ENCODE assay signal across 21 cellular contexts in genomic region chr10:98378722-98379121, GRCh38. TPM values are rescaled to one million over a fixed set of nuclear protein-coding genes. Genes with fewer than 3 reads are reported as not detected.
DNase-seq lines count a peak whose midpoint lies in the region; ATAC-seq, FAIRE-seq and TF ChIP-seq lines count a peak whose summit lies in the region.
"Had no signal": no experiment of that assay in that cellular context is flagged by ENCODE, and none has a peak within 500 bp of the region (broad histone marks: within the 10 kb centered on the region; RNA-seq: fewer than 3 reads in every experiment).

No MANE protein-coding gene starts in this region.

- H4K20me1 ChIP-seq in astrocyte (ENCODE audit: insufficient read depth, low read length) (no peaks in the 10 kb centered on the region), HepG2 (ENCODE audit: insufficient read depth, low read length) (no peaks in the 10 kb centered on the region)

- BruUV-seq in HepG2 (replicated peaks; lab: Mats Ljungman, UMichigan), result no TSS peak

- H3K27ac ChIP-seq in astrocyte (ENCODE audit: low read depth, low read length) (no peak overlapping the region), HepG2 (ENCODE audit: extremely low read length, insufficient read depth, low read length) (no peak overlapping the region)

- ATAC-seq in HG03439 (IDR thresholded peaks at IDR 0.05; ENCODE audit: unreplicated experiment), result no peak
- no peak for ATAC-seq in HepG2
- ATAC-seq: CD8-positive, alpha-beta T cell; GM23338; HCT116; Right ventricle myocardium inferior had no signal

- POLR2A ChIA-PET in HepG2 (lab: Yijun Ruan, JAX), result no interaction called here

- no peak for TF ChIP-seq RAD21 in HepG2 (CRISPR knock-in tag; IDR thresholded peaks at IDR 0.05)

- H3K9me3 ChIP-seq in astrocyte (ENCODE audit: insufficient read depth, low read depth, low read length), result peaks cover 3% of the 10 kb centered on the region
- H3K9me3 ChIP-seq in HepG2 (ENCODE audit: low read length), result peaks cover 7% of the 10 kb centered on the region; the same call in 1 of the 2 replicates

- no peak overlapping the region for H3K4me3 ChIP-seq in astrocyte (ENCODE audit: insufficient read depth, low read depth, low read length)
- no peak overlapping the region for H3K4me3 ChIP-seq in HepG2 (replicated peaks in 1 of 3; ENCODE audit: insufficient read depth in 1 of 3, low read depth in 2 of 3, low read length in 3 of 3)
- H3K4me3 ChIP-seq: GM23338 had no signal

- no peak overlapping the region for H3K9ac ChIP-seq in astrocyte (ENCODE audit: low read length)
- no peak overlapping the region for H3K9ac ChIP-seq in HepG2 (ENCODE audit: insufficient read depth, low read depth, low read length)

- H3K9me3 Mint-ChIP-seq in astrocyte (ENCODE audit: unreplicated experiment), result no peaks in the 10 kb centered on the region

- H3K36me3 Mint-ChIP-seq in astrocyte (ENCODE audit: low read depth, unreplicated experiment), result peaks cover 6% of the 10 kb centered on the region

- 79% methylated on average over 4 of the region's 4 CpGs for WGBS in HepG2 (ENCODE audit: low lambda C conversion rate)

- intact Hi-C loops in HepG2 (cut with micrococcal nuclease; ENCODE audit: unreplicated experiment), result no loop called here

- TF ChIP-seq CTCF in astrocyte (IDR thresholded peaks at IDR 0.05; ENCODE audit: insufficient read depth, low read depth, low read length), result no peak
- no peak for TF ChIP-seq CTCF in HepG2 (CRISPR knock-in tag; IDR thresholded peaks at IDR 0.05)

- H3K79me2 ChIP-seq in astrocyte (ENCODE audit: insufficient read depth, low read length), result no peaks in the 10 kb centered on the region
- no peaks in the 10 kb centered on the region for H3K79me2 ChIP-seq in HepG2 (ENCODE audit: insufficient read depth, low read length)

- H3K4me3 Mint-ChIP-seq in astrocyte (ENCODE audit: unreplicated experiment), result no peak overlapping the region
- H3K4me3 Mint-ChIP-seq: CD8-positive, alpha-beta T cell; GM23338 had no signal

- no peak overlapping the region for H2AFZ ChIP-seq in astrocyte (ENCODE audit: low read depth, low read length)
- H2AFZ ChIP-seq in HepG2 (ENCODE audit: low read length), result no peak overlapping the region
- H2AFZ ChIP-seq: GM23338 had no signal

- FAIRE-seq in astrocyte (lab: Jason Lieb, UNC), result no peak
- no peak for FAIRE-seq in HepG2 (lab: Jason Lieb, UNC)

- H3K27me3 ChIP-seq in astrocyte (ENCODE audit: insufficient read depth, low read length), result no peaks in the 10 kb centered on the region
- peaks cover 2 to 19% of the 10 kb centered on the region in 2 experiments; a peak in 3 of 5 replicates for H3K27me3 ChIP-seq in HepG2 (ENCODE audit: control insufficient read depth in 1 of 2, insufficient read depth in 2 of 2, low read length in 2 of 2)

- DNase-seq in activated effector memory CD4-positive, alpha-beta T cell treated with anti-CD3 and anti-CD28 coated beads, Interleukin-2, amount 50 U/mL, for 16 hours, result peak; percentile 3
- no peak for DNase-seq in activated effector memory CD4-positive, alpha-beta T cell treated with Interleukin-2 at 50 U/mL for 16 hours
- DNase-seq in astrocyte (ENCODE audit: low read depth) (peak; percentile 51), fibroblast of peridontal ligament (ENCODE audit: extremely low read depth) (peak; percentile 33), glomerular visceral epithelial cell (ENCODE audit: extremely low spot score) (no peak), HepG2 (ENCODE audit: low spot score) (no peak)
- DNase-seq in NK-92 treated with Interleukin-12 subunit alpha and Interleukin-12 subunit beta, amount 100 ng/mL, for 24 hours (lab: John Stamatoyannopoulos, UW), result no peak
- DNase-seq: 8988T; AML-193; C1 segment of cervical spinal cord; CD8-positive, alpha-beta T cell; Karpas-422; NCI-H1417; NCI-H1694 treated with DMSO at 0.1 percent for 48 hours; NCI-H2081 treated with DMSO at 0.1 percent for 48 hours; NCI-H2171 treated with DMSO at 0.1 percent for 48 hours; NCI-H526 had no signal

- peaks cover 48% of the 10 kb centered on the region for H3K4me1 Mint-ChIP-seq in astrocyte (ENCODE audit: low read depth, unreplicated experiment)

- TF ChIP-seq POLR2A in HepG2 (IDR thresholded peaks at IDR 0.05; ENCODE audit: insufficient read depth in 1 of 2, low read depth in 2 of 2, low read length in 2 of 2), result no peak

- peak overlapping the region; percentile 0 for H3K4me2 ChIP-seq in astrocyte (ENCODE audit: low read length)
- no peak overlapping the region for H3K4me2 ChIP-seq in HepG2 (ENCODE audit: low read depth, low read length)
- H3K4me2 ChIP-seq: GM23338 had no signal

- H3K27ac Mint-ChIP-seq in astrocyte (ENCODE audit: unreplicated experiment), result no peak overlapping the region
- H3K27ac Mint-ChIP-seq: CD8-positive, alpha-beta T cell; GM23338 had no signal

- no peaks in the 10 kb centered on the region for H3K27me3 Mint-ChIP-seq in astrocyte (ENCODE audit: low read depth, unreplicated experiment)

- CTCF ChIA-PET in HepG2 (lab: Yijun Ruan, JAX; ENCODE audit: low intra/inter-chr PET ratio, low total read pairs), result no interaction called here

- no peak for TF ChIP-seq EP300 in HepG2 (IDR thresholded peaks at IDR 0.05; ENCODE audit: low read depth in 2 of 2, low read length in 2 of 2)
- no peak for TF ChIP-seq EP300 in HepG2 (CRISPR knock-in tag; IDR thresholded peaks at IDR 0.05; ENCODE audit: borderline replicate concordance)

- H3K4me1 ChIP-seq in astrocyte (ENCODE audit: insufficient read depth, low read length), result peaks cover 30% of the 10 kb centered on the region
- no peaks in the 10 kb centered on the region for H3K4me1 ChIP-seq in HepG2 (ENCODE audit: insufficient read depth, low read length)

- in situ Hi-C loops in HepG2 (cut with HindIII; ENCODE audit: extremely low pct_ligation_motif_present, low pct_unique_long_range_greater_than_20kb), result no loop called here

- no peaks in the 10 kb centered on the region for H3K36me3 ChIP-seq in astrocyte (ENCODE audit: insufficient read depth, low read length)
- no peaks in the 10 kb centered on the region for H3K36me3 ChIP-seq in HepG2 (replicated peaks in 1 of 2; ENCODE audit: control insufficient read depth in 1 of 2, insufficient read depth in 2 of 2, low read length in 2 of 2)

TF ChIP-seq in HepG2, 621 proteins besides CTCF, POLR2A, EP300 and RAD21 (continues in another document):
- TF ChIP-seq, protein P1, sequence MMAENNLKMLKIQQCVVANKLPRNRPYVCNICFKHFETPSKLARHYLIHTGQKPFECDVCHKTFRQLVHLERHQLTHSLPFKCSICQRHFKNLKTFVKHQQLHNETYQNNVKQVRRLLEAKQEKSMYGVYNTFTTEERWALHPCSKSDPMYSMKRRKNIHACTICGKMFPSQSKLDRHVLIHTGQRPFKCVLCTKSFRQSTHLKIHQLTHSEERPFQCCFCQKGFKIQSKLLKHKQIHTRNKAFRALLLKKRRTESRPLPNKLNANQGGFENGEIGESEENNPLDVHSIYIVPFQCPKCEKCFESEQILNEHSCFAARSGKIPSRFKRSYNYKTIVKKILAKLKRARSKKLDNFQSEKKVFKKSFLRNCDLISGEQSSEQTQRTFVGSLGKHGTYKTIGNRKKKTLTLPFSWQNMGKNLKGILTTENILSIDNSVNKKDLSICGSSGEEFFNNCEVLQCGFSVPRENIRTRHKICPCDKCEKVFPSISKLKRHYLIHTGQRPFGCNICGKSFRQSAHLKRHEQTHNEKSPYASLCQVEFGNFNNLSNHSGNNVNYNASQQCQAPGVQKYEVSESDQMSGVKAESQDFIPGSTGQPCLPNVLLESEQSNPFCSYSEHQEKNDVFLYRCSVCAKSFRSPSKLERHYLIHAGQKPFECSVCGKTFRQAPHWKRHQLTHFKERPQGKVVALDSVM (CRISPR knock-in tag; IDR thresholded peaks at IDR 0.05), result no peak
- TF ChIP-seq ZNF44 (CRISPR knock-in tag; IDR thresholded peaks at IDR 0.05) (no peak), HMGA1 (CRISPR knock-in tag; conservative IDR thresholded peaks at IDR 0.05) (no peak), KLF16 (CRISPR knock-in tag; IDR thresholded peaks at IDR 0.05) (no peak), ATF3 (CRISPR knock-in tag; IDR thresholded peaks at IDR 0.05) (no peak), ZNF724P (CRISPR knock-in tag; IDR thresholded peaks at IDR 0.05; ENCODE audit: borderline replicate concordance) (no peak)
- TF ChIP-seq, protein P2, sequence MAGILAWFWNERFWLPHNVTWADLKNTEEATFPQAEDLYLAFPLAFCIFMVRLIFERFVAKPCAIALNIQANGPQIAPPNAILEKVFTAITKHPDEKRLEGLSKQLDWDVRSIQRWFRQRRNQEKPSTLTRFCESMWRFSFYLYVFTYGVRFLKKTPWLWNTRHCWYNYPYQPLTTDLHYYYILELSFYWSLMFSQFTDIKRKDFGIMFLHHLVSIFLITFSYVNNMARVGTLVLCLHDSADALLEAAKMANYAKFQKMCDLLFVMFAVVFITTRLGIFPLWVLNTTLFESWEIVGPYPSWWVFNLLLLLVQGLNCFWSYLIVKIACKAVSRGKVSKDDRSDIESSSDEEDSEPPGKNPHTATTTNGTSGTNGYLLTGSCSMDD (CRISPR knock-in tag; IDR thresholded peaks at IDR 0.05), result no peak

RNA-seq across cellular contexts. Expression of gene PYROXD2, which starts 36.3 kb away (rescaled TPM):
- total RNA-seq in astrocyte (4.5 TPM in 2 replicates), HepG2 (2016; rRNA removed; fragmentation: Illumina TruSeq; extraction: Trizol) (1.8 and 2.0 TPM in 2 replicates)
- 0.26 and 3.0 TPM in 2 replicates for total RNA-seq in HepG2 (2016; cell fraction: cytosol; rRNA removed; fragmentation: Illumina TruSeq; extraction: Trizol; ENCODE audit: low read depth)
- total RNA-seq in HepG2 (2016; cell fraction: insoluble cytoplasmic fraction; rRNA removed; fragmentation: Illumina TruSeq; extraction: Trizol), result 1.2 and 1.3 TPM in 2 replicates
- total RNA-seq in HepG2 (2016; cell fraction: membrane; rRNA removed; fragmentation: Illumina TruSeq; extraction: Trizol), result 1.0 and 1.4 TPM in 2 replicates
- total RNA-seq in HepG2 (2016; cell fraction: nucleus; rRNA removed; fragmentation: Illumina TruSeq; extraction: Trizol), result 1.6 and 2.0 TPM in 2 replicates
- 6.2 and 10.7 TPM in 2 replicates for polyA plus RNA-seq in HepG2 (2011; rRNA removed)
- polyA plus RNA-seq in HepG2 (2011; cell fraction: cytosol; rRNA removed), result 1.5 and 6.4 TPM in 2 replicates
- 22.4 and 28.0 TPM in 2 replicates for polyA plus RNA-seq in HepG2 (2011; cell fraction: nucleus; rRNA removed)
- 2.3 and 3.3 TPM in 2 replicates for polyA plus RNA-seq in HepG2 (2012)
- 1.6 and 1.7 TPM in 2 replicates for polyA plus RNA-seq in HepG2 (2016; cell fraction: cytosol; fragmentation: Illumina TruSeq; extraction: Trizol; ENCODE audit: low read depth)
- polyA plus RNA-seq in HepG2 (2016; cell fraction: insoluble cytoplasmic fraction; fragmentation: Illumina TruSeq; extraction: Trizol; ENCODE audit: low read depth), result 0.78 and 1.6 TPM in 2 replicates
- polyA plus RNA-seq in HepG2 (2016; cell fraction: membrane; fragmentation: Illumina TruSeq; extraction: Trizol; ENCODE audit: low read depth), result 1.0 and 2.1 TPM in 2 replicates
- 1.6 and 2.6 TPM in 2 replicates for polyA plus RNA-seq in HepG2 (2016; cell fraction: nucleus; fragmentation: Illumina TruSeq; extraction: Trizol; ENCODE audit: insufficient read depth, low read depth)
- 3.2 and 9.1 TPM in 2 replicates for polyA minus RNA-seq in HepG2 (2011; rRNA and poly(A)+ RNA removed; ENCODE audit: low replicate concordance)
- polyA minus RNA-seq in HepG2 (2011; cell fraction: cytosol; rRNA and poly(A)+ RNA removed), result 0.97 and 2.5 TPM in 2 replicates
- 3.0 and 8.6 TPM in 2 replicates for polyA minus RNA-seq in HepG2 (2011; cell fraction: nucleus; rRNA and poly(A)+ RNA removed)

Comparison
In these comparisons a context has a peak if more than half of its experiments do, and no peak if none do; other contexts are left out.
1. DNase-seq: peak in activated effector memory CD4-positive, alpha-beta T cell treated with anti-CD3 and anti-CD28 coated beads, Interleukin-2, amount 50 U/mL, for 16 hours (single experiment), astrocyte (single experiment) and fibroblast of peridontal ligament (single experiment); none in activated effector memory CD4-positive, alpha-beta T cell treated with Interleukin-2 at 50 U/mL for 16 hours (single experiment), glomerular visceral epithelial cell (single experiment), HepG2 (single experiment) and NK-92 treated with Interleukin-12 subunit alpha and Interleukin-12 subunit beta, amount 100 ng/mL, for 24 hours (single experiment).